ENCODE assay signal across 8 cellular contexts in genomic region chr2:171893824-171894611, GRCh38. TPM values are rescaled to one million over a fixed set of nuclear protein-coding genes. Genes with fewer than 3 reads are reported as not detected.
DNase-seq lines count a peak whose midpoint lies in the region; ATAC-seq and TF ChIP-seq lines count a peak whose summit lies in the region.

Gene SLC25A12 (minus strand): TSS chr2:171894244. CDS start chr2:171894214, 30 bp downstream.

- ATAC-seq in GM19043 (IDR thresholded peaks at IDR 0.05; ENCODE audit: low read depth, unreplicated experiment) (peak; percentile 87), HG03354 (IDR thresholded peaks at IDR 0.05; ENCODE audit: poor library complexity, severe bottlenecking, unreplicated experiment) (peak; percentile 94), left colon (peak; percentile 99)

- H3K4me3 ChIP-seq in coronary artery: peak within 1 kb of the TSS; percentile 87

- peak within 1 kb of the TSS; percentile 95 for H3K4me3 Mint-ChIP-seq in activated CD4-positive, alpha-beta T cell treated with anti-CD3 and anti-CD28 coated beads, Interleukin-2, amount 10 ng/mL, durations not matched to agents 24 days and 14 days

- intact Hi-C loops in activated CD4-positive, alpha-beta T cell treated with anti-CD3 and anti-CD28 coated beads, Interleukin-2, amount 10 ng/mL, durations not matched to agents 24 days and 14 days (cut with micrococcal nuclease): loop anchor here (1.0 to 10.0 kb wide), 5 partner anchors 12 to 661 kb away; partner anchors contain the start of genes DYNC1I2, HAT1, METAP1D and PDK1
- intact Hi-C loops in left colon (cut with DNase I, micrococcal nuclease): no loop called here

- TF ChIP-seq CTCF in coronary artery (IDR thresholded peaks at IDR 0.05): no peak

- DNase-seq in AML-193 (lab: John Stamatoyannopoulos, UW) (peak; percentile 84 to 85), NCI-H510A treated with DMSO at 0.1 percent for 48 hours (lab: John Stamatoyannopoulos, UW) (peak; percentile 95), coronary artery (ENCODE audit: low spot score) (peak; percentile 88), left colon (peak; percentile 80 to 89)
- DNase-seq in activated CD4-positive, alpha-beta T cell treated with anti-CD3 and anti-CD28 coated beads, Interleukin-2, amount 10 ng/mL, durations not matched to agents 24 days and 14 days: peak; percentile 94
- peak; percentile 48 to 69 for DNase-seq in stimulated activated CD4-positive, alpha-beta T cell treated with anti-CD3 and anti-CD28 coated beads, Interleukin-1b, Interleukin-23, amount 100 ng/mL, for 4 hours (ENCODE audit: low read depth in 2 of 2)

- peak within 1 kb of the TSS; percentile 92 for H3K27ac Mint-ChIP-seq in activated CD4-positive, alpha-beta T cell treated with anti-CD3 and anti-CD28 coated beads, Interleukin-2, amount 10 ng/mL, durations not matched to agents 24 days and 14 days

- H3K27ac ChIP-seq in coronary artery: peak within 1 kb of the TSS; percentile 78 to 80

- peaks cover 40% of the 10 kb centered on the region for H3K4me1 Mint-ChIP-seq in activated CD4-positive, alpha-beta T cell treated with anti-CD3 and anti-CD28 coated beads, Interleukin-2, amount 10 ng/mL, durations not matched to agents 24 days and 14 days

- peaks cover 5% of the 10 kb centered on the region for H3K9me3 Mint-ChIP-seq in activated CD4-positive, alpha-beta T cell treated with anti-CD3 and anti-CD28 coated beads, Interleukin-2, amount 10 ng/mL, durations not matched to agents 24 days and 14 days

- H3K36me3 Mint-ChIP-seq in activated CD4-positive, alpha-beta T cell treated with anti-CD3 and anti-CD28 coated beads, Interleukin-2, amount 10 ng/mL, durations not matched to agents 24 days and 14 days (ENCODE audit: low read depth): peaks cover 29% of the 10 kb centered on the region

- peaks cover 2% of the 10 kb centered on the region for H3K27me3 Mint-ChIP-seq in activated CD4-positive, alpha-beta T cell treated with anti-CD3 and anti-CD28 coated beads, Interleukin-2, amount 10 ng/mL, durations not matched to agents 24 days and 14 days

RNA-seq across cellular contexts. Expression of gene SLC25A12, which starts in this region (rescaled TPM):
- 30.9 and 34.3 TPM in 2 replicates for total RNA-seq in activated CD4-positive, alpha-beta T cell treated with anti-CD3 and anti-CD28 coated beads, Interleukin-2, amount 10 ng/mL, durations not matched to agents 24 days and 14 days
- 10 to 100 TPM; 17.9 to 22.4 TPM for total RNA-seq in left colon

Comparison
In these comparisons a context has a peak if more than half of its experiments do, and no peak if none do; other contexts are left out.
1. Peak in every context shown above with its lines: DNase-seq, ATAC-seq, H3K4me3 ChIP-seq and H3K27ac ChIP-seq.